In the genomic region with DNA sequence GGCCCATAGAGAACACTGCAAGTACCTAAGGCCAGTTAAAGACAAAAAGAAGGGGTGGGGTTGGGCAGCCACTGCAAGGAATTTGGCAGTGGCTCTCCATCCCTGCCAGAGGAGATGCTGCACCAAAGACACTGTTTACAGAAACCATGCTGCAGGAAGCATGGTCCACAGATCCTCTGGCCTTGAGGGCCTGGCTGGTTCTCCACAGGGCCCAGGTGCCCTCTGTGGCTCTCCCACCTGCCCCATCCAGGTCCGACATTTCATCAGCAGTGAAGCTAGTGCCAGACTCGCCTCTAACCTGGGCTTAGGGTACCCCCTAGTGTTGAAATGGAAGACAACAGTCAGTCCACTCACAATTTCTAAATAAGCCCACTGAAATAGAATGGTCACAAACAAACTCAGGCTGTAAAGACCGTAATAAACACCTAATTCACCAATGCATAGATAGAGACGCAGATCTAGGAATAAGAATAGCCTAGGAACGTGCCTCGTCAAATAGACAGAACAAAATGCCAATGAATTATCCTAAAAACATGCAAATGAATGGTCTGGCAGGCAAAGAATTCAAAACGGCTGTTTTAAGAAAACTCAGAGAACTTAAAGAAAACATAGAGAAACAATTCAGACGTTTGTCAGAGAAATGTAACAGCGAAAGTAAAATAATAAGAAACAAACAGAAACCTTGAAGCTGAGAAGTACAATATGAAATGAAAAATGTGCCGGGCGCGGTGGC, we compare ENCODE assay signal across 8 cellular contexts. TPM values are rescaled to one million over a fixed set of nuclear protein-coding genes. Genes with fewer than 3 reads are reported as not detected.
A peak's percentile ranks its signal among the peaks of the same experiment; 100 is the strongest.
DNase-seq lines count a peak whose midpoint lies in the region; ATAC-seq and TF ChIP-seq lines count a peak whose summit lies in the region.

No MANE protein-coding gene starts in this region.

- intact Hi-C loops in Panc1 (cut with micrococcal nuclease; ENCODE audit: unreplicated experiment), result no loop called here

- H3K9me3 ChIP-seq in Panc1 (ENCODE audit: control insufficient read depth, insufficient read depth, low read depth, low read length), result no peaks in the 10 kb centered on the region

- peak; percentile 50 for TF ChIP-seq CTCF in LNCaP clone FGC (IDR thresholded peaks at IDR 0.05; ENCODE audit: control insufficient read depth, extremely low read depth, insufficient read depth)
- TF ChIP-seq CTCF in Panc1 (IDR thresholded peaks at IDR 0.05), result peak; percentile 73

- peak; percentile 88 for ATAC-seq in Panc1
- ATAC-seq in activated naive CD4-positive, alpha-beta T cell treated with anti-CD3 and anti-CD28 coated beads, Interleukin-2, amount 50 U/mL, for 72 hours, result peak; percentile 83 to 97
- ATAC-seq in HG03342 (IDR thresholded peaks at IDR 0.05; ENCODE audit: unreplicated experiment), result no peak

- no peaks in the 10 kb centered on the region for H3K27me3 ChIP-seq in Panc1 (ENCODE audit: control insufficient read depth, insufficient read depth, low read length)

- H3K27ac Mint-ChIP-seq in activated naive CD4-positive, alpha-beta T cell treated with anti-CD3 and anti-CD28 coated beads, Interleukin-2, amount 50 U/mL, for 72 hours, result no peak overlapping the region

- POLR2A ChIA-PET in Panc1 (lab: Charles Lee), result interaction anchor here (0.6 kb wide), 1 partner anchor 39 kb away, joined by 9 read pairs; the partner anchor contains the start of gene RPS19

- H3K4me3 ChIP-seq in LNCaP clone FGC (ENCODE audit: low read depth, low read length), result no peak overlapping the region
- H3K4me3 ChIP-seq in Panc1 (ENCODE audit: low read depth in 2 of 2, low read length in 2 of 2), result no peak overlapping the region

- DNase-seq in ELR (ENCODE audit: low read depth), result peak; percentile 45
- no peak for DNase-seq in LNCaP clone FGC (ENCODE audit: low read depth)
- DNase-seq in Panc1 (ENCODE audit: low read depth, low spot score), result peak; percentile 18
- DNase-seq in activated naive CD4-positive, alpha-beta T cell treated with anti-CD3 and anti-CD28 coated beads, Interleukin-2, amount 50 U/mL, for 72 hours (ENCODE audit: low spot score in 2 of 2), result peak in 1 of 2 donors; percentile 69
- DNase-seq in iPS-NIHi7 (ENCODE audit: extremely low spot score), result peak; percentile 88
- DNase-seq in stimulated activated CD4-positive, alpha-beta T cell treated with anti-CD3 and anti-CD28 coated beads, Interleukin-4, amount 100 ng/mL, for 24 hours, result peak; percentile 46
- DNase-seq in putamen (ENCODE audit: low spot score), result no peak

- no peaks in the 10 kb centered on the region for H3K36me3 Mint-ChIP-seq in activated naive CD4-positive, alpha-beta T cell treated with anti-CD3 and anti-CD28 coated beads, Interleukin-2, amount 50 U/mL, for 72 hours

- BruUV-seq in Panc1 (replicated peaks; lab: Mats Ljungman, UMichigan), result no TSS peak

- in situ Hi-C loops in Panc1 (cut with HindIII; ENCODE audit: low pct_unique_long_range_greater_than_20kb, low sequenced_read_pairs), result no loop called here

- H3K4me1 ChIP-seq in Panc1 (ENCODE audit: control insufficient read depth, insufficient read depth, low read length), result no peaks in the 10 kb centered on the region

- CTCF ChIA-PET in Panc1 (lab: Charles Lee), result interaction anchor here (0.6 to 1.9 kb wide), 7 partner anchors 18 to 698 kb away, joined by 3 to 9 read pairs (median 4); no protein-coding TSS in a partner anchor

- no peaks in the 10 kb centered on the region for H3K9me3 Mint-ChIP-seq in activated naive CD4-positive, alpha-beta T cell treated with anti-CD3 and anti-CD28 coated beads, Interleukin-2, amount 50 U/mL, for 72 hours

- H3K36me3 ChIP-seq in Panc1 (ENCODE audit: control insufficient read depth, insufficient read depth, low read length), result no peaks in the 10 kb centered on the region

- no peak overlapping the region for H3K27ac ChIP-seq in Panc1 (ENCODE audit: low read length)

RNA-seq across cellular contexts. Expression of gene LYPD4, which starts 23.3 kb away (rescaled TPM):
- total RNA-seq in Panc1 (2021; ENCODE audit: unreplicated experiment), result not detected
- not detected for polyA plus RNA-seq in Panc1 (2012; ENCODE audit: insufficient read length)
- not detected for total RNA-seq in activated naive CD4-positive, alpha-beta T cell treated with anti-CD3 and anti-CD28 coated beads, Interleukin-2, amount 50 U/mL, for 72 hours

RNA-seq across cellular contexts. Expression of gene DMRTC2, which starts 23.7 kb away (rescaled TPM):
- total RNA-seq in Panc1 (2021; ENCODE audit: unreplicated experiment), result not detected
- not detected for polyA plus RNA-seq in Panc1 (2012; ENCODE audit: insufficient read length)
- not detected for total RNA-seq in activated naive CD4-positive, alpha-beta T cell treated with anti-CD3 and anti-CD28 coated beads, Interleukin-2, amount 50 U/mL, for 72 hours

RNA-seq across cellular contexts. Expression of gene CEACAM3, which starts 24.8 kb away (rescaled TPM):
- not detected for total RNA-seq in Panc1 (2021; ENCODE audit: unreplicated experiment)
- not detected for polyA plus RNA-seq in Panc1 (2012; ENCODE audit: insufficient read length)
- total RNA-seq in activated naive CD4-positive, alpha-beta T cell treated with anti-CD3 and anti-CD28 coated beads, Interleukin-2, amount 50 U/mL, for 72 hours, result not detected

RNA-seq across cellular contexts. Expression of gene RPS19, which starts 38.9 kb away (rescaled TPM):
- 1,349 TPM for total RNA-seq in Panc1 (2021; ENCODE audit: unreplicated experiment)
- polyA plus RNA-seq in Panc1 (2012; ENCODE audit: insufficient read length), result 1,726 TPM
- 1,000 to 10,000 TPM; 3,521 to 4,779 TPM for total RNA-seq in activated naive CD4-positive, alpha-beta T cell treated with anti-CD3 and anti-CD28 coated beads, Interleukin-2, amount 50 U/mL, for 72 hours

RNA-seq across cellular contexts. Expression of gene CD79A, which starts 55.9 kb away (rescaled TPM):
- 0.59 TPM for total RNA-seq in Panc1 (2021; ENCODE audit: unreplicated experiment)
- polyA plus RNA-seq in Panc1 (2012; ENCODE audit: insufficient read length), result 0.74 TPM
- 1 to 10 TPM; 3.3 to 7.0 TPM for total RNA-seq in activated naive CD4-positive, alpha-beta T cell treated with anti-CD3 and anti-CD28 coated beads, Interleukin-2, amount 50 U/mL, for 72 hours

Comparison
In these comparisons a context has a peak if more than half of its experiments do, and no peak if none do; other contexts are left out.
1. DNase-seq: peak in ELR (single experiment), Panc1 (single experiment), iPS-NIHi7 (single experiment) and stimulated activated CD4-positive, alpha-beta T cell treated with anti-CD3 and anti-CD28 coated beads, Interleukin-4, amount 100 ng/mL, for 24 hours (single experiment); none in LNCaP clone FGC (single experiment) and putamen (single experiment).